1 cellular context compared by ENCODE assay signal in genomic region chr2:159677654-159678053, GRCh38.
TF ChIP-seq lines count a peak whose summit lies in the region.

No MANE protein-coding gene starts in this region.

TF ChIP-seq in endothelial cell of umbilical vein, 7 proteins besides CTCF, POLR2A, EP300 and RAD21:
- no peak for TF ChIP-seq JUN (IDR thresholded peaks at IDR 0.05; ENCODE audit: borderline replicate concordance, insufficient read depth, insufficient read length, low read depth)
- no peak for TF ChIP-seq GATA2 (IDR thresholded peaks at IDR 0.05; ENCODE audit: insufficient read depth, insufficient read length, low read depth, low read length)
- TF ChIP-seq POLR2AphosphoS5 (IDR thresholded peaks at IDR 0.05; ENCODE audit: insufficient read depth, low read depth, low read length) = no peak
- no peak for TF ChIP-seq FOS (IDR thresholded peaks at IDR 0.05; ENCODE audit: borderline replicate concordance, insufficient read depth, low read length)
- TF ChIP-seq MYC (IDR thresholded peaks at IDR 0.05; ENCODE audit: low read depth, low read length) = no peak
TF ChIP-seq in endothelial cell of umbilical vein: peak in this region for 0.
